33 cellular contexts compared by ENCODE assay signal in the genomic region with DNA sequence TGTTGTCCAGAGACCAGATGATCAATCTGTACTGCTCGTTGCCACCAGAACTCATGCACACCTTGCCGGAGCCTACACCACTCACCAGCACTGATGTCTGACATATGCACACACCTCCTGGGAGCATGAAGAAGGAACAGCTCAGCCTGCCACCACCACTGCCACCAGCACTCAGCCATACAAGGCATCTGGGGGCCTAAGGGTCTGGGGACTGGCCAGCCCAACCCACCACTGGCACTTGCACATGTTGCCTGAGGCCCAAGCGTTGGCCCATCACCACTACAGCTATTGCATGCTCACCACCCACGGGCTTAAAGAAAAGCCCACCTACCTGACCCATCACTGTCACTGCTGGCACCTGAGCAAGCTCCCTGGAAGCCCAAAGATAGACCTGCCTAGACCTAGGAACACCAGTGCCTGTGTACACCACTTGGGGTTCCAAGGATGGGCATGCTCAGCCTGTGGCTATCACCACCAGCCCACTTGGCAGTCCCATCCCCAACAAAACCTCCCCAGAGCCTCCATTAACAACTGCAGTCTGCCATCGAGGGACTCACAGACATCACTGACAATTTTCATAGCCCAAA.
"Had no signal": no experiment of that assay in that cellular context is flagged by ENCODE, and none has a peak within 500 bp of the region (broad histone marks: within the 10 kb centered on the region; RNA-seq: fewer than 3 reads in every experiment).

No MANE protein-coding gene starts in this region.

- H3K4me2 ChIP-seq: KMS-11, SK-N-SH had no signal

- H3K9me3 ChIP-seq: ascending aorta, body of pancreas, SJSA1, SK-N-SH had no signal

- H3K27me3 ChIP-seq: ascending aorta, body of pancreas, breast epithelium, Peyer's patch, SJSA1 had no signal

- H3K9ac ChIP-seq: KMS-11, SK-N-SH had no signal

- DNase-seq: activated CD4-positive, alpha-beta T cell treated with anti-CD3 and anti-CD28 coated beads for 36 hours; activated CD4-positive, alpha-beta T cell treated with anti-CD3 and anti-CD28 coated beads, Interleukin-2, amount 10 ng/mL, durations not matched to agents 7 days and 5 days; activated CD4-positive, alpha-beta T cell treated with anti-CD3 and anti-CD28 coated beads, Interleukin-2, amount 50 U/mL, for 48 hours; activated CD8-positive, alpha-beta T cell treated with anti-CD3 and anti-CD28 coated beads, Interleukin-2, amount 10 ng/mL, durations not matched to agents 7 days and 5 days; activated gamma-delta T cell; activated naive CD4-positive, alpha-beta T cell treated with Interleukin-2 at 50 U/mL for 16 hours; activated naive CD8-positive, alpha-beta T cell treated with anti-CD3 and anti-CD28 coated beads, Interleukin-2, amount 10 ng/mL, durations not matched to agents 7 days and 5 days; activated T-cell treated with anti-CD3 and anti-CD28 coated beads, Interleukin-2, amount 50 U/mL, for 24 hours; amygdala; body of pancreas; NCI-H1092 treated with DMSO at 0.1 percent for 48 hours; NCI-H1417; NCI-H146; NCI-H187; NCI-H2029 treated with DMSO at 0.1 percent for 48 hours; NCI-H2107; NCI-H2171; NCI-H510A; NCI-H526; NCI-H748 treated with DMSO at 0.1 percent for 48 hours; NK-92 treated with Interleukin-12 subunit alpha and Interleukin-12 subunit beta, amount 100 ng/mL, for 24 hours; Peyer's patch; RPMI8226; SHP77 treated with DMSO at 0.1 percent for 48 hours; SK-N-SH had no signal

- H3K4me1 ChIP-seq: ascending aorta, body of pancreas, breast epithelium, Peyer's patch, SJSA1 had no signal

- H3K27ac ChIP-seq: ascending aorta, body of pancreas, breast epithelium, KMS-11, Peyer's patch, SJSA1 had no signal

- H3K4me3 ChIP-seq: ascending aorta, body of pancreas, breast epithelium, Peyer's patch, SJSA1 had no signal

- ATAC-seq: activated CD4-positive, alpha-beta T cell treated with anti-CD3 and anti-CD28 coated beads for 36 hours; activated CD4-positive, CD25-positive, alpha-beta regulatory T cell treated with anti-CD3 and anti-CD28 coated beads, Interleukin-2, amount 50 U/mL, for 24 hours; activated CD8-positive, alpha-beta T cell treated with anti-CD3 and anti-CD28 coated beads, Interleukin-2, amount 10 ng/mL, durations not matched to agents 7 days and 5 days; body of pancreas; PC-3; WTC11 had no signal

- FAIRE-seq: TTC549 had no signal

- H3K36me3 ChIP-seq: ascending aorta, breast epithelium, Peyer's patch, SJSA1 had no signal
